2 cellular contexts compared by ENCODE assay signal in the genomic region with DNA sequence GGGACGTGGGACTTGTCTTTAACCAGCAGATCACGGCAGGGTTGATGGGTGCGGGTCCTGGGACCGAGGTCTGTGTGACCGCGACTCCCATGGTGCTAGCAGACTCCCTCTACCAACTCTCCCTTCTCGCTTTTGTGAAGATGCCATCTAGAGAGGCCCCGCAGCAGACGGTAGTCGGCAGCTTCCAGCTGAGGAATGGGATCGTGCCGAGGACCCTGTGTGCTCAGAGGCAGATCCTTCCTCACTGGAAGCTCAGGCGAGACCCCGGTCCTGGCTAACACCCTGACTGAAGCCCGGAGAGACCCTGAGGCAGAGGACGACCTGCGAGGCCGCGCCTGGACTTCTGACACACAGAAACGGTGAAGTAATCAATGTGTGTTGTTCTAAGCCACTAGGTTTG.
TF ChIP-seq lines count a peak whose summit lies in the region.

No MANE protein-coding gene starts in this region.

TF ChIP-seq in SK-N-SH, 30 proteins besides CTCF, POLR2A, EP300 and RAD21 (continued from another document):
- TF ChIP-seq, protein P1, sequence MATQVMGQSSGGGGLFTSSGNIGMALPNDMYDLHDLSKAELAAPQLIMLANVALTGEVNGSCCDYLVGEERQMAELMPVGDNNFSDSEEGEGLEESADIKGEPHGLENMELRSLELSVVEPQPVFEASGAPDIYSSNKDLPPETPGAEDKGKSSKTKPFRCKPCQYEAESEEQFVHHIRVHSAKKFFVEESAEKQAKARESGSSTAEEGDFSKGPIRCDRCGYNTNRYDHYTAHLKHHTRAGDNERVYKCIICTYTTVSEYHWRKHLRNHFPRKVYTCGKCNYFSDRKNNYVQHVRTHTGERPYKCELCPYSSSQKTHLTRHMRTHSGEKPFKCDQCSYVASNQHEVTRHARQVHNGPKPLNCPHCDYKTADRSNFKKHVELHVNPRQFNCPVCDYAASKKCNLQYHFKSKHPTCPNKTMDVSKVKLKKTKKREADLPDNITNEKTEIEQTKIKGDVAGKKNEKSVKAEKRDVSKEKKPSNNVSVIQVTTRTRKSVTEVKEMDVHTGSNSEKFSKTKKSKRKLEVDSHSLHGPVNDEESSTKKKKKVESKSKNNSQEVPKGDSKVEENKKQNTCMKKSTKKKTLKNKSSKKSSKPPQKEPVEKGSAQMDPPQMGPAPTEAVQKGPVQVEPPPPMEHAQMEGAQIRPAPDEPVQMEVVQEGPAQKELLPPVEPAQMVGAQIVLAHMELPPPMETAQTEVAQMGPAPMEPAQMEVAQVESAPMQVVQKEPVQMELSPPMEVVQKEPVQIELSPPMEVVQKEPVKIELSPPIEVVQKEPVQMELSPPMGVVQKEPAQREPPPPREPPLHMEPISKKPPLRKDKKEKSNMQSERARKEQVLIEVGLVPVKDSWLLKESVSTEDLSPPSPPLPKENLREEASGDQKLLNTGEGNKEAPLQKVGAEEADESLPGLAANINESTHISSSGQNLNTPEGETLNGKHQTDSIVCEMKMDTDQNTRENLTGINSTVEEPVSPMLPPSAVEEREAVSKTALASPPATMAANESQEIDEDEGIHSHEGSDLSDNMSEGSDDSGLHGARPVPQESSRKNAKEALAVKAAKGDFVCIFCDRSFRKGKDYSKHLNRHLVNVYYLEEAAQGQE (IDR thresholded peaks at IDR 0.05; ENCODE audit: low read depth, low read length) = no peak
- TF ChIP-seq FOXJ3 (CRISPR knock-in tag; IDR thresholded peaks at IDR 0.05) (no peak), TAF1 (IDR thresholded peaks at IDR 0.05; ENCODE audit: borderline replicate concordance, low read depth, low read length) (no peak), GABPA (IDR thresholded peaks at IDR 0.05; ENCODE audit: low read depth) (no peak), JUND (IDR thresholded peaks at IDR 0.05) (no peak), GATA2 (CRISPR knock-in tag; IDR thresholded peaks at IDR 0.05) (no peak), POLR2AphosphoS5 (IDR thresholded peaks at IDR 0.05; ENCODE audit: low read depth, low read length) (no peak), RXRA (IDR thresholded peaks at IDR 0.05; ENCODE audit: borderline replicate concordance, low read depth) (no peak)
- TF ChIP-seq, protein P2, sequence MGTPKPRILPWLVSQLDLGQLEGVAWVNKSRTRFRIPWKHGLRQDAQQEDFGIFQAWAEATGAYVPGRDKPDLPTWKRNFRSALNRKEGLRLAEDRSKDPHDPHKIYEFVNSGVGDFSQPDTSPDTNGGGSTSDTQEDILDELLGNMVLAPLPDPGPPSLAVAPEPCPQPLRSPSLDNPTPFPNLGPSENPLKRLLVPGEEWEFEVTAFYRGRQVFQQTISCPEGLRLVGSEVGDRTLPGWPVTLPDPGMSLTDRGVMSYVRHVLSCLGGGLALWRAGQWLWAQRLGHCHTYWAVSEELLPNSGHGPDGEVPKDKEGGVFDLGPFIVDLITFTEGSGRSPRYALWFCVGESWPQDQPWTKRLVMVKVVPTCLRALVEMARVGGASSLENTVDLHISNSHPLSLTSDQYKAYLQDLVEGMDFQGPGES (IDR thresholded peaks at IDR 0.05; ENCODE audit: low read depth, low read length) = no peak
- TF ChIP-seq, protein P3, sequence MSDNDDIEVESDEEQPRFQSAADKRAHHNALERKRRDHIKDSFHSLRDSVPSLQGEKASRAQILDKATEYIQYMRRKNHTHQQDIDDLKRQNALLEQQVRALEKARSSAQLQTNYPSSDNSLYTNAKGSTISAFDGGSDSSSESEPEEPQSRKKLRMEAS (IDR thresholded peaks at IDR 0.05; ENCODE audit: low read depth) = no peak
- TF ChIP-seq, protein P4, sequence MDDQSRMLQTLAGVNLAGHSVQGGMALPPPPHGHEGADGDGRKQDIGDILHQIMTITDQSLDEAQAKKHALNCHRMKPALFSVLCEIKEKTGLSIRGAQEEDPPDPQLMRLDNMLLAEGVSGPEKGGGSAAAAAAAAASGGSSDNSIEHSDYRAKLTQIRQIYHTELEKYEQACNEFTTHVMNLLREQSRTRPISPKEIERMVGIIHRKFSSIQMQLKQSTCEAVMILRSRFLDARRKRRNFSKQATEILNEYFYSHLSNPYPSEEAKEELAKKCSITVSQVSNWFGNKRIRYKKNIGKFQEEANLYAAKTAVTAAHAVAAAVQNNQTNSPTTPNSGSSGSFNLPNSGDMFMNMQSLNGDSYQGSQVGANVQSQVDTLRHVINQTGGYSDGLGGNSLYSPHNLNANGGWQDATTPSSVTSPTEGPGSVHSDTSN (IDR thresholded peaks at IDR 0.05) = no peak

TF ChIP-seq in SK-N-SH treated with all-trans-retinoic acid at 6 μM for 48 hours, 23 proteins besides CTCF, POLR2A, EP300 and RAD21 (continued from another document):
- TF ChIP-seq, protein P5, sequence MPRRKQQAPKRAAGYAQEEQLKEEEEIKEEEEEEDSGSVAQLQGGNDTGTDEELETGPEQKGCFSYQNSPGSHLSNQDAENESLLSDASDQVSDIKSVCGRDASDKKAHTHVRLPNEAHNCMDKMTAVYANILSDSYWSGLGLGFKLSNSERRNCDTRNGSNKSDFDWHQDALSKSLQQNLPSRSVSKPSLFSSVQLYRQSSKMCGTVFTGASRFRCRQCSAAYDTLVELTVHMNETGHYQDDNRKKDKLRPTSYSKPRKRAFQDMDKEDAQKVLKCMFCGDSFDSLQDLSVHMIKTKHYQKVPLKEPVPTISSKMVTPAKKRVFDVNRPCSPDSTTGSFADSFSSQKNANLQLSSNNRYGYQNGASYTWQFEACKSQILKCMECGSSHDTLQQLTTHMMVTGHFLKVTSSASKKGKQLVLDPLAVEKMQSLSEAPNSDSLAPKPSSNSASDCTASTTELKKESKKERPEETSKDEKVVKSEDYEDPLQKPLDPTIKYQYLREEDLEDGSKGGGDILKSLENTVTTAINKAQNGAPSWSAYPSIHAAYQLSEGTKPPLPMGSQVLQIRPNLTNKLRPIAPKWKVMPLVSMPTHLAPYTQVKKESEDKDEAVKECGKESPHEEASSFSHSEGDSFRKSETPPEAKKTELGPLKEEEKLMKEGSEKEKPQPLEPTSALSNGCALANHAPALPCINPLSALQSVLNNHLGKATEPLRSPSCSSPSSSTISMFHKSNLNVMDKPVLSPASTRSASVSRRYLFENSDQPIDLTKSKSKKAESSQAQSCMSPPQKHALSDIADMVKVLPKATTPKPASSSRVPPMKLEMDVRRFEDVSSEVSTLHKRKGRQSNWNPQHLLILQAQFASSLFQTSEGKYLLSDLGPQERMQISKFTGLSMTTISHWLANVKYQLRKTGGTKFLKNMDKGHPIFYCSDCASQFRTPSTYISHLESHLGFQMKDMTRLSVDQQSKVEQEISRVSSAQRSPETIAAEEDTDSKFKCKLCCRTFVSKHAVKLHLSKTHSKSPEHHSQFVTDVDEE (CRISPR knock-in tag; IDR thresholded peaks at IDR 0.05) = no peak
- TF ChIP-seq ZNF565 (CRISPR knock-in tag; conservative IDR thresholded peaks at IDR 0.05; ENCODE audit: low read depth) (no peak), ZC3H10 (CRISPR knock-in tag; IDR thresholded peaks at IDR 0.05) (no peak)
